12 cellular contexts compared by ENCODE assay signal in the genomic region with DNA sequence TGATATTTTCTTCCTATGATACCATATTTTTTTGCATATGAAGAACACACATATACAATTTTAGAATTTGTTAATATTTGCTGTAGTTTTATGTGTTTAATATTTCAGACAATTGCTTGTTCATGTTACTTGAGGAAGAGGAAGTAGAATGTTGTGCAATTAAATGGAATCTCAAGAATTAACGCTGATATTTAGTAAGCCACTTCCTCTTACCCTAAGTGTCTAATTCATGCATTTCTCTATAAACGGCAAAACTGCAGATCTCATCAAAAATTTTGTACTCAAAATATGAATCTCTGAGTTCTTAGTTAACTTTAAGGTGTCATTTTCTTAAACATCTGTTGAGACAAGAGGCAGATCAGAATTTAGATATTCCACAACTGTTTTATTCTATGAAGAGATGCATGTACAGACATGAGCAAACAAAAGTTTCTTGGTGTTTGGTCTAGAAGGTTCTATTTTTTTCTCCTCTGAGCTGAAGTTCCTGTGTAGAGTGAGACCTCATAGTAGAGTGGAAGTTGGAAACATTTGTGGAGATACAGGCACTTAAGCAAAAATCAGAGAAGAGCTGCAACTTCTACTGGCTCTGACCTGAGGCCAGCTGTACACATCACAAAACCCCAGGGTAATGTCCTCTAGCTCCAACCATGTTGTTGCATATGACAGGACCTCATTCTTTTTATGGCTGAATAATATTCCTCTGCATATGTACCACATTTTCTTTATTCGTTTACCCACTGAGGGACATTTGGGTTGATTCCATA. TPM values are rescaled to one million over a fixed set of nuclear protein-coding genes. Genes with fewer than 3 reads are reported as not detected.
DNase-seq lines count a peak whose midpoint lies in the region; ATAC-seq and TF ChIP-seq lines count a peak whose summit lies in the region.
"Had no signal": no experiment of that assay in that cellular context is flagged by ENCODE, and none has a peak within 500 bp of the region (broad histone marks: within the 10 kb centered on the region; RNA-seq: fewer than 3 reads in every experiment).

No MANE protein-coding gene starts in this region.

- TF ChIP-seq CTCF in right atrium auricular region (IDR thresholded peaks at IDR 0.05), result no peak
- TF ChIP-seq CTCF in astrocyte of the spinal cord (IDR thresholded peaks at IDR 0.05; ENCODE audit: low read depth, low read length), result no peak
- TF ChIP-seq CTCF in uterus (IDR thresholded peaks at IDR 0.05), result no peak

- H3K4me3 ChIP-seq in right atrium auricular region (no peak overlapping the region), astrocyte of the spinal cord (ENCODE audit: low read depth, low read length) (no peak overlapping the region), uterus (no peak overlapping the region)
- H3K4me3 ChIP-seq: tibial artery had no signal

- peak; percentile 49 for ATAC-seq in Right ventricle myocardium inferior
- ATAC-seq in GM19324 (IDR thresholded peaks at IDR 0.05; ENCODE audit: low FRiP score, unreplicated experiment), result no peak
- no peak for ATAC-seq in HG02973 (IDR thresholded peaks at IDR 0.05; ENCODE audit: unreplicated experiment)
- ATAC-seq in HG03108 (IDR thresholded peaks at IDR 0.05; ENCODE audit: unreplicated experiment), result no peak

- no peaks in the 10 kb centered on the region for H3K27me3 ChIP-seq in right atrium auricular region
- H3K27me3 ChIP-seq in uterus, result no peaks in the 10 kb centered on the region
- H3K27me3 ChIP-seq: tibial artery had no signal

- no peak for TF ChIP-seq POLR2A in uterus (IDR thresholded peaks at IDR 0.05)

- in situ Hi-C loops in astrocyte of the spinal cord (cut with HindIII; ENCODE audit: low sequenced_read_pairs), result no loop called here

- H3K4me1 ChIP-seq in right atrium auricular region (peaks cover 0 to 34% of the 10 kb centered on the region in 2 donors), uterus (peaks cover 0 to 10% of the 10 kb centered on the region in 2 donors)

- H3K36me3 ChIP-seq in right atrium auricular region, result no peaks in the 10 kb centered on the region
- H3K36me3 ChIP-seq in uterus, result no peaks in the 10 kb centered on the region
- H3K36me3 ChIP-seq: tibial artery had no signal

- H3K27ac ChIP-seq in right atrium auricular region, result peak overlapping the region in 1 of 2 donors; percentile 19
- peak overlapping the region; percentile 12 to 45 for H3K27ac ChIP-seq in uterus
- H3K27ac ChIP-seq: tibial artery had no signal

- no peaks in the 10 kb centered on the region for H3K9me3 ChIP-seq in right atrium auricular region
- H3K9me3 ChIP-seq in uterus, result no peaks in the 10 kb centered on the region
- H3K9me3 ChIP-seq: tibial artery had no signal

- DNase-seq in Right ventricle myocardium inferior (ENCODE audit: missing footprints) (no peak), right atrium auricular region (ENCODE audit: low spot score) (no peak), astrocyte of the spinal cord (ENCODE audit: low read depth, low spot score) (peak; percentile 45), kidney tubule cell (ENCODE audit: low spot score) (peak; percentile 75), uterus (no peak)
- DNase-seq: endodermal cell; stimulated activated CD4-positive, alpha-beta T cell treated with anti-CD3 and anti-CD28 coated beads, Interleukin-2, amount 100 ng/mL, for 48 hours; tibial artery had no signal

- intact Hi-C loops in Right ventricle myocardium inferior (cut with DNase I), result no loop called here
- intact Hi-C loops in uterus (cut with DNase I; ENCODE audit: low total_unique reads), result no loop called here

RNA-seq across cellular contexts. Expression of a gene that starts 16.6 kb away (rescaled TPM):
- total RNA-seq in Right ventricle myocardium inferior, result 66.5 TPM
- 10 to 100 TPM; 30.4 to 65.0 TPM for total RNA-seq in right atrium auricular region
- total RNA-seq in uterus, result 100 to 1,000 TPM in 1 of 4 donors, 10 to 100 TPM in 3; 27.9 to 293 (median 38.7) TPM

RNA-seq across cellular contexts. Expression of a gene that starts 57.4 kb away (rescaled TPM):
- total RNA-seq in Right ventricle myocardium inferior (not detected), right atrium auricular region (not detected), uterus (not detected)
- total RNA-seq: endodermal cell, mesenteric fat pad had no signal

Comparison
In these comparisons a context has a peak if more than half of its experiments do, and no peak if none do; other contexts are left out.
1. DNase-seq: peak in astrocyte of the spinal cord (single experiment) and kidney tubule cell (single experiment); none in Right ventricle myocardium inferior (single experiment), right atrium auricular region (single experiment) and uterus (0 of 2).